ENCODE assay signal across 15 cellular contexts in the genomic region with DNA sequence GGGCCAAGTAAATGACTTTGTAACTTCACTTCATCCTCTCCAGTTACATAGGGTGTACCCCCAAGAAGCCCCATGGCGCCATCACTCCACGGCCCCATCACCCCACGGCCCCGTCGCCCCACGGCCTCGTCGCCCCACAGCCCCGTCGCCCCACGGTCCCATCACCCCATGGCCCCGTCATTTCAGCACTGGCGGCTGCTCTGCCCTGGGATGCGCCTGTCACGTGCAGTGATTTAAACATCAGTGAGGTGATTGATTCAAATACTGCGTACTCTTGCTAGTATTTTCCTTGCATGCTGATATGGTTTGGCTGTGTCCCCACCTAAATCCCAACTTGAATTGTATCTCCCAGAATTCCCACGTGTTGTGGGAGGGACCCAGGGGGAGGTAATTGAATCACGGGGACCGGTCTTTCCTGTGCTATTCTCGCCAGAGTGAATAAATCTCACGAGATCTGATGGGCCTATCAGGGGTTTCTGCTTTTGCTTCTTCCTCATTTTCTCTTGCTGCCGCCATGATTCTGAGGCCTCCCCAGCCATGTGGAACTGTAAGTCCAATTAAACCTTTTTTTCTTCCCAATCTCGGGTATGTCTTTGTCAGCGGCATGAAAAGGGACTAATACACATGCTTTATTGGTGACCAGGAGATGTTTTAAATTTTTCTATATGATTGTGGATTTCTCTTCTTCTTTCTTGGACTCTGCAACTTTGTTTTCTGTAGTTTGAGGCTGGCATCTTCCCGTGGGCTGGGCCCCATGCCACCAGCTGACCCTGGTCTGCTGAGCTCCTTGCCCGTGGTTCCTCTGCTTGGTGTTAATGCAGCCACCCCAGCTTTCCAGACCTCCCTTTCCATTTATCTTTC. TPM values are rescaled to one million over a fixed set of nuclear protein-coding genes. Genes with fewer than 3 reads are reported as not detected.
DNase-seq lines count a peak whose midpoint lies in the region; ATAC-seq lines count a peak whose summit lies in the region.
"Had no signal": no experiment of that assay in that cellular context is flagged by ENCODE, and none has a peak within 500 bp of the region (broad histone marks: within the 10 kb centered on the region; RNA-seq: fewer than 3 reads in every experiment).

No MANE protein-coding gene starts in this region.

- intact Hi-C loops in activated naive CD4-positive, alpha-beta T cell treated with anti-CD3 and anti-CD28 coated beads for 36 hours (cut with micrococcal nuclease): loop anchor here (2.0 to 10.0 kb wide), 3 partner anchors 51 to 291 kb away; a partner anchor contains a TSS

- H3K36me3 ChIP-seq in thymus (ENCODE audit: control insufficient read depth, insufficient read depth): peaks cover 3% of the 10 kb centered on the region
- H3K36me3 ChIP-seq: adrenal gland had no signal

- peaks cover 37% of the 10 kb centered on the region for H3K4me1 Mint-ChIP-seq in activated naive CD4-positive, alpha-beta T cell treated with anti-CD3 and anti-CD28 coated beads for 36 hours (ENCODE audit: low read depth)
- peaks cover 8% of the 10 kb centered on the region for H3K4me1 Mint-ChIP-seq in activated CD8-positive, alpha-beta T cell treated with anti-CD3 and anti-CD28 coated beads, Interleukin-2, amount 10 ng/mL, durations not matched to agents 7 days and 5 days (ENCODE audit: low read depth)

- peaks cover 2% of the 10 kb centered on the region for H3K27me3 ChIP-seq in thymus (ENCODE audit: control insufficient read depth, insufficient read depth)
- H3K27me3 ChIP-seq: adrenal gland had no signal

- 87% methylated on average over 26 of the region's 26 CpGs for WGBS in thymus

- H3K27ac ChIP-seq in thymus (ENCODE audit: low read depth): peak overlapping the region; percentile 76
- H3K27ac ChIP-seq: adrenal gland had no signal

- peaks cover 20% of the 10 kb centered on the region for H3K4me1 ChIP-seq in thymus (ENCODE audit: control insufficient read depth, insufficient read depth, low read length)

- no peak for DNase-seq in activated naive CD4-positive, alpha-beta T cell treated with anti-CD3 and anti-CD28 coated beads for 36 hours
- no peak for DNase-seq in activated naive CD4-positive, alpha-beta T cell treated with anti-CD3 and anti-CD28 coated beads, Interleukin-2, amount 50 U/mL, for 16 hours
- DNase-seq in M059J (ENCODE audit: low read depth) (peak; percentile 46), NCI-H2081 treated with DMSO at 0.1 percent for 48 hours (lab: John Stamatoyannopoulos, UW) (no peak)
- DNase-seq in activated CD8-positive, alpha-beta T cell treated with anti-CD3 and anti-CD28 coated beads, Interleukin-2, amount 10 ng/mL, durations not matched to agents 7 days and 5 days: peak; percentile 27
- DNase-seq: activated CD4-positive, alpha-beta T cell treated with anti-CD3 and anti-CD28 coated beads for 1 hour; mesendoderm; NCI-H1048; NCI-H526 had no signal

- POLR2A ChIA-PET in activated CD8-positive, alpha-beta T cell treated with anti-CD3 and anti-CD28 coated beads, Interleukin-2, amount 10 ng/mL, durations not matched to agents 7 days and 5 days (lab: Charles Lee): interaction anchor here (0.6 kb wide), 1 partner anchor 273 kb away, joined by 3 read pairs; no protein-coding TSS in a partner anchor

- no peak overlapping the region for H3K4me3 ChIP-seq in thymus (ENCODE audit: low read length)
- H3K4me3 ChIP-seq: adrenal gland had no signal

- H3K27ac Mint-ChIP-seq in activated naive CD4-positive, alpha-beta T cell treated with anti-CD3 and anti-CD28 coated beads for 36 hours: peak overlapping the region; percentile 57
- no peak overlapping the region for H3K27ac Mint-ChIP-seq in activated CD8-positive, alpha-beta T cell treated with anti-CD3 and anti-CD28 coated beads, Interleukin-2, amount 10 ng/mL, durations not matched to agents 7 days and 5 days
- H3K27ac Mint-ChIP-seq: B cell had no signal

- CTCF ChIA-PET in activated naive CD4-positive, alpha-beta T cell treated with anti-CD3 and anti-CD28 coated beads for 36 hours (lab: Charles Lee): interaction anchor here (2.0 kb wide), 1 partner anchor 42 kb away, joined by 9 read pairs; no protein-coding TSS in a partner anchor
- CTCF ChIA-PET in activated CD8-positive, alpha-beta T cell treated with anti-CD3 and anti-CD28 coated beads, Interleukin-2, amount 10 ng/mL, durations not matched to agents 7 days and 5 days (lab: Charles Lee): interaction anchor here (1.2 kb wide), 1 partner anchor 455 kb away, joined by 4 read pairs; no protein-coding TSS in a partner anchor

- H3K27me3 Mint-ChIP-seq in activated naive CD4-positive, alpha-beta T cell treated with anti-CD3 and anti-CD28 coated beads for 36 hours (ENCODE audit: low read depth): peaks cover 4% of the 10 kb centered on the region
- peaks cover 7% of the 10 kb centered on the region for H3K27me3 Mint-ChIP-seq in activated CD8-positive, alpha-beta T cell treated with anti-CD3 and anti-CD28 coated beads, Interleukin-2, amount 10 ng/mL, durations not matched to agents 7 days and 5 days (ENCODE audit: low read depth)

- peaks cover 1% of the 10 kb centered on the region for H3K9me3 ChIP-seq in thymus (ENCODE audit: control insufficient read depth)
- H3K9me3 ChIP-seq: adrenal gland had no signal

- no peak overlapping the region for H3K4me3 Mint-ChIP-seq in activated naive CD4-positive, alpha-beta T cell treated with anti-CD3 and anti-CD28 coated beads for 36 hours
- peak overlapping the region; percentile 2 for H3K4me3 Mint-ChIP-seq in activated CD8-positive, alpha-beta T cell treated with anti-CD3 and anti-CD28 coated beads, Interleukin-2, amount 10 ng/mL, durations not matched to agents 7 days and 5 days
- H3K4me3 Mint-ChIP-seq: B cell had no signal

- ATAC-seq in activated CD8-positive, alpha-beta T cell treated with anti-CD3 and anti-CD28 coated beads, Interleukin-2, amount 10 ng/mL, durations not matched to agents 7 days and 5 days: no peak
- ATAC-seq in GM18867 (IDR thresholded peaks at IDR 0.05; ENCODE audit: unreplicated experiment): no peak
- no peak for ATAC-seq in GM21367 (IDR thresholded peaks at IDR 0.05; ENCODE audit: unreplicated experiment)

- peaks cover 2% of the 10 kb centered on the region for H3K36me3 Mint-ChIP-seq in activated naive CD4-positive, alpha-beta T cell treated with anti-CD3 and anti-CD28 coated beads for 36 hours (ENCODE audit: low read depth)
- H3K36me3 Mint-ChIP-seq in activated CD8-positive, alpha-beta T cell treated with anti-CD3 and anti-CD28 coated beads, Interleukin-2, amount 10 ng/mL, durations not matched to agents 7 days and 5 days (ENCODE audit: low read depth): no peaks in the 10 kb centered on the region

- H3K9me3 Mint-ChIP-seq in activated naive CD4-positive, alpha-beta T cell treated with anti-CD3 and anti-CD28 coated beads for 36 hours: peaks cover 6% of the 10 kb centered on the region
- no peaks in the 10 kb centered on the region for H3K9me3 Mint-ChIP-seq in activated CD8-positive, alpha-beta T cell treated with anti-CD3 and anti-CD28 coated beads, Interleukin-2, amount 10 ng/mL, durations not matched to agents 7 days and 5 days (ENCODE audit: insufficient read depth)

RNA-seq across cellular contexts. Expression of a gene that starts 50.1 kb away (rescaled TPM):
- 10 to 100 TPM; 10.0 to 10.2 TPM for total RNA-seq in activated naive CD4-positive, alpha-beta T cell treated with anti-CD3 and anti-CD28 coated beads for 36 hours
- total RNA-seq in M059J (2014; rRNA removed; shearing (Covaris generic)): 0.10 TPM in 1 of 2 replicates, not detected in the other
- total RNA-seq in activated CD8-positive, alpha-beta T cell treated with anti-CD3 and anti-CD28 coated beads, Interleukin-2, amount 10 ng/mL, durations not matched to agents 7 days and 5 days: 1 to 10 TPM; 1.3 to 1.4 TPM
- 44.9 TPM for polyA plus RNA-seq in thymus
- total RNA-seq: SK-MEL-5 had no signal

RNA-seq across cellular contexts. Expression of a gene that starts 51.2 kb away (rescaled TPM):
- 10 to 100 TPM; 32.2 to 33.0 TPM for total RNA-seq in activated naive CD4-positive, alpha-beta T cell treated with anti-CD3 and anti-CD28 coated beads for 36 hours
- 10.1 and 16.7 TPM in 2 replicates for total RNA-seq in M059J (2014; rRNA removed; shearing (Covaris generic))
- 10 to 100 TPM; 44.4 to 51.6 TPM for total RNA-seq in activated CD8-positive, alpha-beta T cell treated with anti-CD3 and anti-CD28 coated beads, Interleukin-2, amount 10 ng/mL, durations not matched to agents 7 days and 5 days
- polyA plus RNA-seq in thymus: 8.9 TPM

Comparison
In these comparisons a context has a peak if more than half of its experiments do, and no peak if none do; other contexts are left out.
1. DNase-seq: peak in M059J (single experiment) and activated CD8-positive, alpha-beta T cell treated with anti-CD3 and anti-CD28 coated beads, Interleukin-2, amount 10 ng/mL, durations not matched to agents 7 days and 5 days (single experiment); none in activated naive CD4-positive, alpha-beta T cell treated with anti-CD3 and anti-CD28 coated beads for 36 hours (single experiment), activated naive CD4-positive, alpha-beta T cell treated with anti-CD3 and anti-CD28 coated beads, Interleukin-2, amount 50 U/mL, for 16 hours (single experiment) and NCI-H2081 treated with DMSO at 0.1 percent for 48 hours (single experiment).
2. RNA of a gene that starts 50.1 kb away (total RNA-seq): 10.0 to 10.2 TPM in activated naive CD4-positive, alpha-beta T cell treated with anti-CD3 and anti-CD28 coated beads for 36 hours; 1.3 to 1.4 TPM in activated CD8-positive, alpha-beta T cell treated with anti-CD3 and anti-CD28 coated beads, Interleukin-2, amount 10 ng/mL, durations not matched to agents 7 days and 5 days and 0.10 TPM in M059J; every median in the first group is over 4 times any median in the second.